In the genomic region with DNA sequence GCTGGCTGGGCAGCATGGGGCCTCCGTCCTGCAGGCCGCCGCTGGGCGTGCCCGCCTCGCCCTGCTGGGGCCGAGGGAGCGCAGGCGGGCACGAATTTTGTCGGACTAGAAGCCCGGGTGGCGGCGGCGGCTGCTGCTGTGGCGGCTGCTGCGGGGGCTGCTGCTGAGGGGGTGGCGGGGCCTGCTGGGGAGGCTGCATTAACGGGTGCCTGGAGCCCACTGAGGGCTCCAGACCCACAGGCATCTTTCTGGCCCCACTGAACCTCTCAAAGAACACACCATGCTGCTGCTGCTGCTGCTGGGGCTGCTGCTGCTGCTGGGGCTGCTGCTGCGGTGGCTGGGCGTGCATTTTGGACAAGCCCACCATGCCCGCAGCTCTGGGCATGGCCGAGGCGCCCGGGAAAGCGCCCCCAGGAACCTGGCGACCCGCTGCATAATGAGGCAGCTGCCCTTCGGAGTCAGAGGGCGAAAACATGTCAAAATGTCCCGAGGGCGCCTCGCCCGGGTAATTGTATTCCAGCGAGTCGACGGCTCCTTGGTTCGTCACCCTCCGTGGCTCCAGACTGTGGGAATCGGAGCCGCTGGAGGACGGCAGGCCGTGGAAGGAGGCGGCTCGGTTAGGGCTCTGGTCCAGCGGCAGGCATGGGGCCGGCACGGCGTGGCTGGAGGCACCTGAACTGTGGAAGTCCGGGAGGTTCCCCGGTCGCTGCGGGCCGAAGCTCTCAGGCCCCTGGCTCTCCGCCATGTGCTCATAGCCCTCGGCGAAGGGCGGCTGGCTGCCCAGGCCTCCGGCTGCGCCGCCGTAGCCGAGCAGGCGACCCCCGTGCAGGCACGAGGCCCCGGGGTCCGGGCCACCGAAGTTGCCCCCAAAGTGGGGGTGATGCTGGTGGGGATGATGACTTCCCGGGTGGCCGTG, we compare ENCODE assay signal across 11 cellular contexts. TPM values are rescaled to one million over a fixed set of nuclear protein-coding genes. Genes with fewer than 3 reads are reported as not detected.
A peak's percentile ranks its signal among the peaks of the same experiment; 100 is the strongest.
DNase-seq lines count a peak whose midpoint lies in the region; TF ChIP-seq lines count a peak whose summit lies in the region.
"Had no signal": no experiment of that assay in that cellular context is flagged by ENCODE, and none has a peak within 500 bp of the region (broad histone marks: within the 10 kb centered on the region; RNA-seq: fewer than 3 reads in every experiment).

No MANE protein-coding gene starts in this region.

- H3K36me3 Mint-ChIP-seq in brain = peaks cover 16% of the 10 kb centered on the region

- H3K4me3 ChIP-seq in iPS-18a (ENCODE audit: low read length) (peak overlapping the region; percentile 66), skeletal muscle satellite cell (ENCODE audit: low read length) (peak overlapping the region; percentile 76)

- H3K4me1 ChIP-seq in iPS-18a (ENCODE audit: control insufficient read depth, low read depth, low read length) (peaks cover 23% of the 10 kb centered on the region), skeletal muscle satellite cell (ENCODE audit: control insufficient read depth, insufficient read depth, low read length) (peaks cover 19% of the 10 kb centered on the region)

- TF ChIP-seq CTCF in brain (conservative IDR thresholded peaks at IDR 0.05) = no peak

- peaks cover 12% of the 10 kb centered on the region for H3K27me3 Mint-ChIP-seq in brain

- DNase-seq in ELR (ENCODE audit: low read depth) = peak; percentile 43
- no peak for DNase-seq in HPDE6-E6E7 (ENCODE audit: extremely low spot score)
- DNase-seq in central memory CD4-positive, alpha-beta T cell = no peak
- no peak for DNase-seq in NCI-H82 (lab: John Stamatoyannopoulos, UW)
- DNase-seq in AG08395 (ENCODE audit: low spot score) = no peak
- DNase-seq: activated CD4-positive, alpha-beta T cell treated with anti-CD3 and anti-CD28 coated beads for 48 hours; NCI-H2081 treated with DMSO at 0.1 percent for 48 hours; stimulated activated CD4-positive, alpha-beta T cell treated with anti-CD3 and anti-CD28 coated beads, Interleukin-4, amount 100 ng/mL, for 1 hour had no signal

- H3K4me2 ChIP-seq in skeletal muscle satellite cell (ENCODE audit: low read length) = peak overlapping the region; percentile 97

- peaks cover 53% of the 10 kb centered on the region for H3K4me1 Mint-ChIP-seq in brain

- H3K9me3 Mint-ChIP-seq in brain = peaks cover 0 to 10% (median 2%) of the 10 kb centered on the region in 5 experiments

- no peak overlapping the region for H3K9ac ChIP-seq in iPS-18a (ENCODE audit: low read length)
- H3K9ac ChIP-seq in skeletal muscle satellite cell (ENCODE audit: low read depth, low read length) = no peak overlapping the region

- peak overlapping the region; percentile 84 to 93 (median 89) for H3K4me3 Mint-ChIP-seq in brain

- H3K27ac ChIP-seq in iPS-18a (ENCODE audit: low read length) = no peak overlapping the region

- H3K9me3 ChIP-seq in iPS-18a (ENCODE audit: control insufficient read depth, low read depth, low read length) (no peaks in the 10 kb centered on the region), skeletal muscle satellite cell (replicated peaks; ENCODE audit: low read length) (no peaks in the 10 kb centered on the region)

- H3K27me3 ChIP-seq in iPS-18a (ENCODE audit: control insufficient read depth, insufficient read depth, low read length) (peaks cover 91% of the 10 kb centered on the region), skeletal muscle satellite cell (ENCODE audit: control insufficient read depth, insufficient read depth, low read length) (peaks cover 32% of the 10 kb centered on the region)

- H3K27ac Mint-ChIP-seq in brain = peak overlapping the region in 4 of 5 experiments; percentile 93 to 99 (median 98)

- H3K36me3 ChIP-seq in iPS-18a (ENCODE audit: control insufficient read depth, low read depth, low read length) = no peaks in the 10 kb centered on the region
- no peaks in the 10 kb centered on the region for H3K36me3 ChIP-seq in skeletal muscle satellite cell (ENCODE audit: insufficient read depth, low read length)

RNA-seq across cellular contexts. Expression of gene MN1, which starts 2.0 kb away (rescaled TPM):
- 1.7 TPM for polyA plus RNA-seq in brain (ENCODE audit: insufficient read depth, low read depth, low replicate concordance)
- 0.76 and 6.3 TPM in 2 replicates for total RNA-seq in skeletal muscle satellite cell (2012; rRNA removed)
